In the genomic region with DNA sequence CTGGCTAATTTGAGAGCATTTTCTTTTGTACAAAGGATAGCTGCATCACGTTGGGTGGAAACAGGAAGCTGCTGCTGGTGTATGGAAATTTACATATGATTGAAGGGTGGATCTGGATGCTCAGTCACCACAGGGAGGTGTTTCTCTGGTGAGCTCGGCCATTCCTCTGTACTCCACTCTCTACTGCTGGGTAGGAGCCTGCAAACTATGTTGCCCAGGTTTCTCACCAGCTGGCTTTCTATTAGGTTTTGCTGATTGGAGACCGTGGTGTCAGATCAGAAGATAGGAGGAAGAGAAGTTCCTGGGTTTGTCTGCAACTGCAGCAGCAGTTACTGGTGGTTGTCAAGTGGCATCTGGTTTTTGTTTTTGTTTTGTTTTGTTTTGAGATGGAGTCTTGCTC, we compare ENCODE assay signal across 1 cellular context.
TF ChIP-seq lines count a peak whose summit lies in the region.

No MANE protein-coding gene starts in this region.

TF ChIP-seq in SK-N-SH, 30 proteins besides CTCF, POLR2A, EP300 and RAD21 (continued from another document):
- TF ChIP-seq, protein P1, sequence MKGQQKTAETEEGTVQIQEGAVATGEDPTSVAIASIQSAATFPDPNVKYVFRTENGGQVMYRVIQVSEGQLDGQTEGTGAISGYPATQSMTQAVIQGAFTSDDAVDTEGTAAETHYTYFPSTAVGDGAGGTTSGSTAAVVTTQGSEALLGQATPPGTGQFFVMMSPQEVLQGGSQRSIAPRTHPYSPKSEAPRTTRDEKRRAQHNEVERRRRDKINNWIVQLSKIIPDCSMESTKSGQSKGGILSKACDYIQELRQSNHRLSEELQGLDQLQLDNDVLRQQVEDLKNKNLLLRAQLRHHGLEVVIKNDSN (IDR thresholded peaks at IDR 0.05; ENCODE audit: borderline replicate concordance, low read depth), result no peak
TF ChIP-seq in SK-N-SH: peak in this region for 2.
